Comparison of ENCODE assay signal across 20 cellular contexts in the genomic region with DNA sequence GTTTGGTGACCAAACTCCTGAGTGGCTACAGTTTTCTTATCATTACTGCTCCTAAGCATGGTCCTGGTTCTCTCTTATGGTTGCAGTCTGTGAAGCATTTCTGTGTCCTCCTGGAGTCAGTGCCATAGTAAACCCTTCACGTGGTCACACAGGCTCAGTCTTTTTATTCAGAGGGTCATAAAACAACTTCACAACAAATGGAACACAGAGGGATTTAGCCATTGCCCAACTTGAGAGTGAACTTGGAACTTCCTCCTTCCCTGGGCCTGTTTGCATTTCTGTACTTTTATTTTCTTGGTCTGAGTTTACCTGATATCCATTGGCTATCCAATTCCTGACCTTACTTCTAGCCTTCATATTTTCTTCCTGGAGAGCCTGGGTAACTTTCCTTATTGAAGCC.
"Had no signal": no experiment of that assay in that cellular context is flagged by ENCODE, and none has a peak within 500 bp of the region (broad histone marks: within the 10 kb centered on the region; RNA-seq: fewer than 3 reads in every experiment).

No MANE protein-coding gene starts in this region.

- H3K4me3 ChIP-seq: heart right ventricle, lower lobe of right lung, neural progenitor cell, testis, upper lobe of right lung had no signal

- H3K9ac ChIP-seq: neural progenitor cell had no signal

- H3K27ac ChIP-seq: heart right ventricle, lower lobe of right lung, neural progenitor cell, testis, upper lobe of right lung had no signal

- H3K9me3 ChIP-seq: heart right ventricle, lower lobe of right lung, testis, upper lobe of right lung had no signal

- H3K36me3 ChIP-seq: heart right ventricle, lower lobe of right lung, neural progenitor cell, upper lobe of right lung had no signal

- FAIRE-seq: endometrium, keratinocyte, TTC549 had no signal

- DNase-seq: activated CD4-positive, alpha-beta T cell treated with anti-CD3 and anti-CD28 coated beads for 1 hour; activated CD4-positive, alpha-beta T cell treated with anti-CD3 and anti-CD28 coated beads, Interleukin-2, amount 50 U/mL, for 1 hour; activated CD8-positive, alpha-beta T cell treated with anti-CD3 and anti-CD28 coated beads, Interleukin-2, amount 10 ng/mL, durations not matched to agents 7 days and 5 days; activated gamma-delta T cell; activated naive CD4-positive, alpha-beta T cell treated with anti-CD3 and anti-CD28 coated beads, Interleukin-2, amount 50 U/mL, for 16 hours; activated naive CD8-positive, alpha-beta T cell treated with anti-CD3 and anti-CD28 coated beads, Interleukin-2, amount 50 U/mL, for 24 hours; cerebellar nuclear complex; heart right ventricle; lower lobe of right lung; mesendoderm; naive thymus-derived CD8-positive, alpha-beta T cell; stimulated activated CD4-positive, alpha-beta T cell treated with anti-CD3 and anti-CD28 coated beads, Interleukin-2, amount 100 ng/mL, for 48 hours; stimulated activated CD8-positive, alpha-beta memory T cell treated with anti-CD3 and anti-CD28 coated beads, Interleukin-4, amount 100 ng/mL, for 48 hours; stimulated activated naive B cell treated with anti-CD40 and anti-IgM and Interleukin-4, amounts not matched to agents 10 μg/mL and 1 μg/mL and 100 μg/mL, for 72 hours; testis; upper lobe of right lung had no signal

- H3K4me2 ChIP-seq: neural progenitor cell had no signal

- H2AFZ ChIP-seq: neural progenitor cell had no signal

- H3K4me1 ChIP-seq: lower lobe of right lung, testis, upper lobe of right lung had no signal

- H3K27me3 ChIP-seq: heart right ventricle, neural progenitor cell, testis, upper lobe of right lung had no signal
